Comparison of ENCODE assay signal across 1 cellular context in genomic region chr11:47551086-47551485, GRCh38.
TF ChIP-seq lines count a peak whose summit lies in the region.

No MANE protein-coding gene starts in this region.

TF ChIP-seq in K562, 482 proteins besides CTCF, POLR2A, EP300 and RAD21:
- no peak for TF ChIP-seq ZNF717 (CRISPR knock-in tag; IDR thresholded peaks at IDR 0.05)
- peak; percentile 92 for TF ChIP-seq HMBOX1 (IDR thresholded peaks at IDR 0.05)
- TF ChIP-seq ZBTB2 (IDR thresholded peaks at IDR 0.05): no peak
- TF ChIP-seq HDAC1 (IDR thresholded peaks at IDR 0.05): peak in 1 of 2 experiments; percentile 12; a peak in 1 of 4 replicates
- peak; percentile 16 for TF ChIP-seq CTCFL (IDR thresholded peaks at IDR 0.05; ENCODE audit: borderline replicate concordance, insufficient read depth, low read depth, low read length, poor library complexity, severe bottlenecking)
- TF ChIP-seq KLF1 (tag; IDR thresholded peaks at IDR 0.05): no peak
- no peak for TF ChIP-seq KLF13 (tag; IDR thresholded peaks at IDR 0.05; ENCODE audit: borderline replicate concordance, low read depth)
- no peak for TF ChIP-seq POLR3G (IDR thresholded peaks at IDR 0.05; ENCODE audit: extremely low read depth, insufficient read length, insufficient replicate concordance)
- TF ChIP-seq CHD4 (IDR thresholded peaks at IDR 0.05; ENCODE audit: insufficient read depth, insufficient replicate concordance, low read depth, low read length, poor library complexity, severe bottlenecking): no peak
- TF ChIP-seq FOXM1 (IDR thresholded peaks at IDR 0.05; ENCODE audit: low read depth): no peak
- TF ChIP-seq FOXM1 (CRISPR knock-in tag; IDR thresholded peaks at IDR 0.05; ENCODE audit: low read depth): no peak
- no peak for TF ChIP-seq USF1 (CRISPR knock-in tag; IDR thresholded peaks at IDR 0.05)
- TF ChIP-seq KDM1A (IDR thresholded peaks at IDR 0.05): peak in 1 of 2 experiments; percentile 22; a peak in 1 of 4 replicates
- no peak for TF ChIP-seq ZNF277 (CRISPR knock-in tag; IDR thresholded peaks at IDR 0.05; ENCODE audit: borderline replicate concordance)
- no peak for TF ChIP-seq HBP1 (CRISPR knock-in tag; IDR thresholded peaks at IDR 0.05)
- peak in 1 of 2 experiments; percentile 84; a peak in 1 of 4 replicates for TF ChIP-seq SIN3A (IDR thresholded peaks at IDR 0.05; ENCODE audit: borderline replicate concordance in 2 of 2, control insufficient read depth in 1 of 2, low read depth in 2 of 2, low read length in 2 of 2)
- no peak for TF ChIP-seq L3MBTL2 (IDR thresholded peaks at IDR 0.05)
- TF ChIP-seq DMBX1 (CRISPR knock-in tag; IDR thresholded peaks at IDR 0.05; ENCODE audit: borderline replicate concordance): no peak
- TF ChIP-seq HIVEP1 (CRISPR knock-in tag; IDR thresholded peaks at IDR 0.05): no peak
- TF ChIP-seq EP400 (IDR thresholded peaks at IDR 0.05): peak; percentile 23; the same call in 1 of the 2 replicates
- no peak for TF ChIP-seq ZNF124 (CRISPR knock-in tag; IDR thresholded peaks at IDR 0.05)
- no peak for TF ChIP-seq ERF (CRISPR knock-in tag; IDR thresholded peaks at IDR 0.05)
- TF ChIP-seq CAMTA2 (CRISPR knock-in tag; conservative IDR thresholded peaks at IDR 0.05): no peak
- TF ChIP-seq PTBP1 (IDR thresholded peaks at IDR 0.05; ENCODE audit: low read depth, low read length): no peak
- TF ChIP-seq DDX20 (tag; IDR thresholded peaks at IDR 0.05; ENCODE audit: low read depth): no peak
- TF ChIP-seq ARID1B (IDR thresholded peaks at IDR 0.05): no peak
- no peak for TF ChIP-seq ZNF445 (CRISPR knock-in tag; IDR thresholded peaks at IDR 0.05; ENCODE audit: low read depth)
- TF ChIP-seq GATA2 (CRISPR knock-in tag; IDR thresholded peaks at IDR 0.05): no peak
- no peak for TF ChIP-seq U2AF1 (optimal IDR thresholded peaks at IDR 0.05; ENCODE audit: low read depth, low read length)
- TF ChIP-seq ID3 (CRISPR knock-in tag; IDR thresholded peaks at IDR 0.05): no peak
- no peak for TF ChIP-seq ID3 (tag; IDR thresholded peaks at IDR 0.05)
- peak in 1 of 2 experiments; percentile 47; a peak in 2 of 4 replicates for TF ChIP-seq MNT (conservative IDR thresholded peaks at IDR 0.05)
- TF ChIP-seq STAT5A (IDR thresholded peaks at IDR 0.05; ENCODE audit: borderline replicate concordance, low read length): 0 out of 2 replicates have a peak, but pooled peaks have one; percentile 3
- TF ChIP-seq KLF16 (IDR thresholded peaks at IDR 0.05): 0 out of 2 replicates have a peak, but pooled peaks have one; percentile 26
- TF ChIP-seq ZFX (CRISPR knock-in tag; IDR thresholded peaks at IDR 0.05): peak; percentile 50
- no peak for TF ChIP-seq MCM2 (IDR thresholded peaks at IDR 0.05; ENCODE audit: low read depth)
- peak; percentile 80 for TF ChIP-seq EHMT2 (IDR thresholded peaks at IDR 0.05)
- TF ChIP-seq RBM14 (IDR thresholded peaks at IDR 0.05; ENCODE audit: borderline replicate concordance, insufficient read depth, low read depth, low read length): no peak
- 0 out of 2 replicates have a peak, but pooled peaks have one; percentile 39 for TF ChIP-seq PML (IDR thresholded peaks at IDR 0.05; ENCODE audit: low read length)
- 0 out of 2 replicates have a peak, but pooled peaks have one; percentile 25 for TF ChIP-seq ZNF592 (IDR thresholded peaks at IDR 0.05)
- no peak for TF ChIP-seq MEF2D (tag; conservative IDR thresholded peaks at IDR 0.05; ENCODE audit: low read depth)
